1 cellular context compared by ENCODE assay signal in genomic region chr7:151869968-151870918, GRCh38.
TF ChIP-seq lines count a peak whose summit lies in the region.

No MANE protein-coding gene starts in this region.

TF ChIP-seq in liver, 16 proteins besides CTCF, POLR2A, EP300 and RAD21 (continued from another document):
- no peak for TF ChIP-seq ATF3 (IDR thresholded peaks at IDR 0.05)
- no peak for TF ChIP-seq JUND (IDR thresholded peaks at IDR 0.05)
- peak in 1 of 2 donors; percentile 31 for TF ChIP-seq EGR1 (IDR thresholded peaks at IDR 0.05; ENCODE audit: low read depth in 2 of 2)
- TF ChIP-seq HNF4A (conservative IDR thresholded peaks at IDR 0.05): peak; percentile 90 to 93
- peak; percentile 81 for TF ChIP-seq HNF4G (IDR thresholded peaks at IDR 0.05)
- TF ChIP-seq SP1 (IDR thresholded peaks at IDR 0.05): peak; percentile 90
TF ChIP-seq in liver: peak in this region for 10.
